In genomic region chrX:152892999-152893605, GRCh38 we compare ENCODE assay signal across 1 cellular context.
TF ChIP-seq lines count a peak whose summit lies in the region.

No MANE protein-coding gene starts in this region.

TF ChIP-seq in GM23338, 12 proteins besides CTCF, POLR2A, EP300 and RAD21 (continued from another document):
- TF ChIP-seq, protein P1, sequence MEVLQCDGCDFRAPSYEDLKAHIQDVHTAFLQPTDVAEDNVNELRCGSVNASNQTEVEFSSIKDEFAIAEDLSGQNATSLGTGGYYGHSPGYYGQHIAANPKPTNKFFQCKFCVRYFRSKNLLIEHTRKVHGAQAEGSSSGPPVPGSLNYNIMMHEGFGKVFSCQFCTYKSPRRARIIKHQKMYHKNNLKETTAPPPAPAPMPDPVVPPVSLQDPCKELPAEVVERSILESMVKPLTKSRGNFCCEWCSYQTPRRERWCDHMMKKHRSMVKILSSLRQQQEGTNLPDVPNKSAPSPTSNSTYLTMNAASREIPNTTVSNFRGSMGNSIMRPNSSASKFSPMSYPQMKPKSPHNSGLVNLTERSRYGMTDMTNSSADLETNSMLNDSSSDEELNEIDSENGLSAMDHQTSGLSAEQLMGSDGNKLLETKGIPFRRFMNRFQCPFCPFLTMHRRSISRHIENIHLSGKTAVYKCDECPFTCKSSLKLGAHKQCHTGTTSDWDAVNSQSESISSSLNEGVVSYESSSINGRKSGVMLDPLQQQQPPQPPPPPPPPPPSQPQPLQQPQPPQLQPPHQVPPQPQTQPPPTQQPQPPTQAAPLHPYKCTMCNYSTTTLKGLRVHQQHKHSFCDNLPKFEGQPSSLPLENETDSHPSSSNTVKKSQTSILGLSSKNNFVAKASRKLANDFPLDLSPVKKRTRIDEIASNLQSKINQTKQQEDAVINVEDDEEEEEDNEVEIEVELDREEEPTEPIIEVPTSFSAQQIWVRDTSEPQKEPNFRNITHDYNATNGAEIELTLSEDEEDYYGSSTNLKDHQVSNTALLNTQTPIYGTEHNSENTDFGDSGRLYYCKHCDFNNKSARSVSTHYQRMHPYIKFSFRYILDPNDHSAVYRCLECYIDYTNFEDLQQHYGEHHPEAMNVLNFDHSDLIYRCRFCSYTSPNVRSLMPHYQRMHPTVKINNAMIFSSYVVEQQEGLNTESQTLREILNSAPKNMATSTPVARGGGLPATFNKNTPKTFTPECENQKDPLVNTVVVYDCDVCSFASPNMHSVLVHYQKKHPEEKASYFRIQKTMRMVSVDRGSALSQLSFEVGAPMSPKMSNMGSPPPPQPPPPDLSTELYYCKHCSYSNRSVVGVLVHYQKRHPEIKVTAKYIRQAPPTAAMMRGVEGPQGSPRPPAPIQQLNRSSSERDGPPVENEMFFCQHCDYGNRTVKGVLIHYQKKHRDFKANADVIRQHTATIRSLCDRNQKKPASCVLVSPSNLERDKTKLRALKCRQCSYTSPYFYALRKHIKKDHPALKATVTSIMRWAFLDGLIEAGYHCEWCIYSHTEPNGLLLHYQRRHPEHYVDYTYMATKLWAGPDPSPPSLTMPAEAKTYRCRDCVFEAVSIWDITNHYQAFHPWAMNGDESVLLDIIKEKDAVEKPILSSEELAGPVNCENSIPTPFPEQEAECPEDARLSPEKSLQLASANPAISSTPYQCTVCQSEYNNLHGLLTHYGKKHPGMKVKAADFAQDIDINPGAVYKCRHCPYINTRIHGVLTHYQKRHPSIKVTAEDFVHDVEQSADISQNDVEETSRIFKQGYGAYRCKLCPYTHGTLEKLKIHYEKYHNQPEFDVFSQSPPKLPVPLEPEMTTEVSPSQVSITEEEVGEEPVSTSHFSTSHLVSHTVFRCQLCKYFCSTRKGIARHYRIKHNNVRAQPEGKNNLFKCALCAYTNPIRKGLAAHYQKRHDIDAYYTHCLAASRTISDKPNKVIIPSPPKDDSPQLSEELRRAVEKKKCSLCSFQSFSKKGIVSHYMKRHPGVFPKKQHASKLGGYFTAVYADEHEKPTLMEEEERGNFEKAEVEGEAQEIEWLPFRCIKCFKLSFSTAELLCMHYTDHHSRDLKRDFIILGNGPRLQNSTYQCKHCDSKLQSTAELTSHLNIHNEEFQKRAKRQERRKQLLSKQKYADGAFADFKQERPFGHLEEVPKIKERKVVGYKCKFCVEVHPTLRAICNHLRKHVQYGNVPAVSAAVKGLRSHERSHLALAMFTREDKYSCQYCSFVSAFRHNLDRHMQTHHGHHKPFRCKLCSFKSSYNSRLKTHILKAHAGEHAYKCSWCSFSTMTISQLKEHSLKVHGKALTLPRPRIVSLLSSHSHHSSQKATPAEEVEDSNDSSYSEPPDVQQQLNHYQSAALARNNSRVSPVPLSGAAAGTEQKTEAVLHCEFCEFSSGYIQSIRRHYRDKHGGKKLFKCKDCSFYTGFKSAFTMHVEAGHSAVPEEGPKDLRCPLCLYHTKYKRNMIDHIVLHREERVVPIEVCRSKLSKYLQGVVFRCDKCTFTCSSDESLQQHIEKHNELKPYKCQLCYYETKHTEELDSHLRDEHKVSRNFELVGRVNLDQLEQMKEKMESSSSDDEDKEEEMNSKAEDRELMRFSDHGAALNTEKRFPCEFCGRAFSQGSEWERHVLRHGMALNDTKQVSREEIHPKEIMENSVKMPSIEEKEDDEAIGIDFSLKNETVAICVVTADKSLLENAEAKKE (CRISPR knock-in tag; IDR thresholded peaks at IDR 0.05): no peak
- TF ChIP-seq ZNF331 (CRISPR knock-in tag; IDR thresholded peaks at IDR 0.05; ENCODE audit: low read depth): no peak
- TF ChIP-seq CREB1 (CRISPR knock-in tag; IDR thresholded peaks at IDR 0.05; ENCODE audit: low read depth): no peak
- TF ChIP-seq, protein P2, sequence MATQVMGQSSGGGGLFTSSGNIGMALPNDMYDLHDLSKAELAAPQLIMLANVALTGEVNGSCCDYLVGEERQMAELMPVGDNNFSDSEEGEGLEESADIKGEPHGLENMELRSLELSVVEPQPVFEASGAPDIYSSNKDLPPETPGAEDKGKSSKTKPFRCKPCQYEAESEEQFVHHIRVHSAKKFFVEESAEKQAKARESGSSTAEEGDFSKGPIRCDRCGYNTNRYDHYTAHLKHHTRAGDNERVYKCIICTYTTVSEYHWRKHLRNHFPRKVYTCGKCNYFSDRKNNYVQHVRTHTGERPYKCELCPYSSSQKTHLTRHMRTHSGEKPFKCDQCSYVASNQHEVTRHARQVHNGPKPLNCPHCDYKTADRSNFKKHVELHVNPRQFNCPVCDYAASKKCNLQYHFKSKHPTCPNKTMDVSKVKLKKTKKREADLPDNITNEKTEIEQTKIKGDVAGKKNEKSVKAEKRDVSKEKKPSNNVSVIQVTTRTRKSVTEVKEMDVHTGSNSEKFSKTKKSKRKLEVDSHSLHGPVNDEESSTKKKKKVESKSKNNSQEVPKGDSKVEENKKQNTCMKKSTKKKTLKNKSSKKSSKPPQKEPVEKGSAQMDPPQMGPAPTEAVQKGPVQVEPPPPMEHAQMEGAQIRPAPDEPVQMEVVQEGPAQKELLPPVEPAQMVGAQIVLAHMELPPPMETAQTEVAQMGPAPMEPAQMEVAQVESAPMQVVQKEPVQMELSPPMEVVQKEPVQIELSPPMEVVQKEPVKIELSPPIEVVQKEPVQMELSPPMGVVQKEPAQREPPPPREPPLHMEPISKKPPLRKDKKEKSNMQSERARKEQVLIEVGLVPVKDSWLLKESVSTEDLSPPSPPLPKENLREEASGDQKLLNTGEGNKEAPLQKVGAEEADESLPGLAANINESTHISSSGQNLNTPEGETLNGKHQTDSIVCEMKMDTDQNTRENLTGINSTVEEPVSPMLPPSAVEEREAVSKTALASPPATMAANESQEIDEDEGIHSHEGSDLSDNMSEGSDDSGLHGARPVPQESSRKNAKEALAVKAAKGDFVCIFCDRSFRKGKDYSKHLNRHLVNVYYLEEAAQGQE (IDR thresholded peaks at IDR 0.05; ENCODE audit: unreplicated experiment): no peak
- TF ChIP-seq STAT1 (IDR thresholded peaks at IDR 0.05; ENCODE audit: unreplicated experiment): no peak
